ENCODE assay signal across 16 cellular contexts in genomic region chr13:40247845-40248244, GRCh38.
DNase-seq lines count a peak whose midpoint lies in the region; ATAC-seq and TF ChIP-seq lines count a peak whose summit lies in the region.
"Had no signal": no experiment of that assay in that cellular context is flagged by ENCODE, and none has a peak within 500 bp of the region (broad histone marks: within the 10 kb centered on the region; RNA-seq: fewer than 3 reads in every experiment).

No MANE protein-coding gene starts in this region.

- TF ChIP-seq CTCF in fibroblast of the aortic adventitia (IDR thresholded peaks at IDR 0.05; ENCODE audit: insufficient read depth, low read length) = no peak

- no peak overlapping the region for H3K4me3 ChIP-seq in fibroblast of the aortic adventitia (ENCODE audit: low read depth, low read length)
- H3K4me3 ChIP-seq: adrenal gland, left lung had no signal

- DNase-seq in stimulated activated CD4-positive, alpha-beta T cell treated with anti-CD3 and anti-CD28 coated beads, Interleukin-2, amount 100 ng/mL, for 4 hours (ENCODE audit: low read depth) = peak; percentile 30
- no peak for DNase-seq in stimulated activated CD4-positive, alpha-beta T cell treated with anti-CD3 and anti-CD28 coated beads, Interleukin-15, amount 100 ng/mL, for 24 hours
- DNase-seq in fibroblast of the aortic adventitia (ENCODE audit: low read depth) (peak; percentile 77), D341Med (ENCODE audit: low spot score) (no peak), GM19240 (ENCODE audit: insufficient read length, low spot score) (no peak)
- DNase-seq: activated CD4-positive, alpha-beta T cell treated with anti-CD3 and anti-CD28 coated beads for 48 hours; adrenal gland; left lung; NCI-H187 treated with DMSO at 0.1 percent for 48 hours; NK-92 treated with Interleukin-12 subunit alpha and Interleukin-12 subunit beta, amount 100 ng/mL, for 24 hours; small intestine had no signal

- peak; percentile 71 for ATAC-seq in activated T-helper 17 cell treated with anti-CD3 and anti-CD28 coated beads, Interleukin-2, amount 50 U/mL, for 72 hours (replicated peaks)
- ATAC-seq in GM18502 (IDR thresholded peaks at IDR 0.05; ENCODE audit: poor library complexity, unreplicated experiment) = no peak
- ATAC-seq: left lung had no signal

- H3K27me3 Mint-ChIP-seq in activated T-helper 17 cell treated with anti-CD3 and anti-CD28 coated beads, Interleukin-2, amount 50 U/mL, for 72 hours = no peaks in the 10 kb centered on the region
- H3K27me3 Mint-ChIP-seq: central memory CD8-positive, alpha-beta T cell; progenitor cell of endocrine pancreas had no signal

- peaks cover 30% of the 10 kb centered on the region for H3K4me1 Mint-ChIP-seq in activated T-helper 17 cell treated with anti-CD3 and anti-CD28 coated beads, Interleukin-2, amount 50 U/mL, for 72 hours

- peaks cover 6% of the 10 kb centered on the region for H3K9me3 Mint-ChIP-seq in activated T-helper 17 cell treated with anti-CD3 and anti-CD28 coated beads, Interleukin-2, amount 50 U/mL, for 72 hours

- H3K27ac Mint-ChIP-seq in activated T-helper 17 cell treated with anti-CD3 and anti-CD28 coated beads, Interleukin-2, amount 50 U/mL, for 72 hours = peak overlapping the region; percentile 0
- H3K27ac Mint-ChIP-seq: progenitor cell of endocrine pancreas had no signal

- H3K4me3 Mint-ChIP-seq in activated T-helper 17 cell treated with anti-CD3 and anti-CD28 coated beads, Interleukin-2, amount 50 U/mL, for 72 hours = peak overlapping the region; percentile 7
- H3K4me3 Mint-ChIP-seq: central memory CD8-positive, alpha-beta T cell; neural crest cell had no signal

- no peaks in the 10 kb centered on the region for H3K36me3 Mint-ChIP-seq in activated T-helper 17 cell treated with anti-CD3 and anti-CD28 coated beads, Interleukin-2, amount 50 U/mL, for 72 hours (ENCODE audit: low read depth)

Comparison
In these comparisons a context has a peak if more than half of its experiments do, and no peak if none do; other contexts are left out.
1. DNase-seq: peak in stimulated activated CD4-positive, alpha-beta T cell treated with anti-CD3 and anti-CD28 coated beads, Interleukin-2, amount 100 ng/mL, for 4 hours (single experiment) and fibroblast of the aortic adventitia (single experiment); none in stimulated activated CD4-positive, alpha-beta T cell treated with anti-CD3 and anti-CD28 coated beads, Interleukin-15, amount 100 ng/mL, for 24 hours (single experiment), D341Med (single experiment) and GM19240 (single experiment).